10 cellular contexts compared by ENCODE assay signal in genomic region chr3:8768364-8769087, GRCh38. TPM values are rescaled to one million over a fixed set of nuclear protein-coding genes. Genes with fewer than 3 reads are reported as not detected.
A peak's percentile ranks its signal among the peaks of the same experiment; 100 is the strongest.
DNase-seq lines count a peak whose midpoint lies in the region; ATAC-seq and TF ChIP-seq lines count a peak whose summit lies in the region.
"Had no signal": no experiment of that assay in that cellular context is flagged by ENCODE, and none has a peak within 500 bp of the region (broad histone marks: within the 10 kb centered on the region; RNA-seq: fewer than 3 reads in every experiment).

No MANE protein-coding gene starts in this region.

- in situ Hi-C loops in astrocyte of the spinal cord (cut with HindIII; ENCODE audit: low sequenced_read_pairs) = no loop called here

- peaks cover 22% of the 10 kb centered on the region for H3K4me1 Mint-ChIP-seq in nephron

- no peaks in the 10 kb centered on the region for H3K36me3 ChIP-seq in BE2C

- no peak for DNase-seq in BE2C
- no peak for DNase-seq in astrocyte of the spinal cord (ENCODE audit: low read depth, low spot score)
- DNase-seq in KG1 (lab: John Stamatoyannopoulos, UW) = no peak
- DNase-seq in 8988T = no peak
- DNase-seq in NCI-H1930 (lab: John Stamatoyannopoulos, UW) = no peak

- no peaks in the 10 kb centered on the region for H3K4me1 ChIP-seq in BE2C

- peak; percentile 34 for ATAC-seq in GM19035 (IDR thresholded peaks at IDR 0.05; ENCODE audit: unreplicated experiment)
- peak; percentile 36 for ATAC-seq in HG03097 (IDR thresholded peaks at IDR 0.05; ENCODE audit: low FRiP score, unreplicated experiment)

- no peaks in the 10 kb centered on the region for H3K36me3 Mint-ChIP-seq in nephron (ENCODE audit: low read depth)

- peaks cover 77% of the 10 kb centered on the region for H3K27me3 Mint-ChIP-seq in nephron (ENCODE audit: low read depth)

- H3K4me3 Mint-ChIP-seq in nephron = peak overlapping the region; percentile 71 to 80 (median 73)

- no peaks in the 10 kb centered on the region for H3K27me3 ChIP-seq in BE2C

- no peaks in the 10 kb centered on the region for H3K9me3 ChIP-seq in BE2C

- H3K4me3 ChIP-seq in BE2C (ENCODE audit: low read depth, low read length) (peak overlapping the region; percentile 52), astrocyte of the spinal cord (ENCODE audit: low read depth, low read length) (peak overlapping the region; percentile 58)
- H3K4me3 ChIP-seq: K562, lung had no signal

- TF ChIP-seq CTCF in BE2C (IDR thresholded peaks at IDR 0.05; ENCODE audit: low read depth, low read length) (no peak), astrocyte of the spinal cord (IDR thresholded peaks at IDR 0.05; ENCODE audit: low read depth, low read length) (no peak), nephron (IDR thresholded peaks at IDR 0.05; ENCODE audit: unreplicated experiment in 3 of 3) (no peak)

- no peaks in the 10 kb centered on the region for H3K9me3 Mint-ChIP-seq in nephron

- no peak overlapping the region for H3K27ac Mint-ChIP-seq in nephron

RNA-seq across cellular contexts. Expression of gene OXTR, which starts 0.9 kb away (rescaled TPM):
- polyA plus RNA-seq in BE2C (2012; ENCODE audit: insufficient read depth, insufficient read length, low read depth) = 0.85 TPM

RNA-seq across cellular contexts. Expression of gene CAV3, which starts 34.9 kb away (rescaled TPM):
- not detected for polyA plus RNA-seq in BE2C (2012; ENCODE audit: insufficient read depth, insufficient read length, low read depth)
- polyA plus RNA-seq: K562 had no signal
